ENCODE assay signal across 18 cellular contexts in genomic region chr11:70133771-70134170, GRCh38. TPM values are rescaled to one million over a fixed set of nuclear protein-coding genes. Genes with fewer than 3 reads are reported as not detected.
DNase-seq lines count a peak whose midpoint lies in the region; ATAC-seq and TF ChIP-seq lines count a peak whose summit lies in the region.
"Had no signal": no experiment of that assay in that cellular context is flagged by ENCODE, and none has a peak within 500 bp of the region (broad histone marks: within the 10 kb centered on the region; RNA-seq: fewer than 3 reads in every experiment).

No MANE protein-coding gene starts in this region.

- H3K4me1 ChIP-seq in BLaER1 treated with 17β-estradiol and CSF1 and Interleukin-3, amounts not matched to agents 10 nM and 100 nM = peaks cover 5 to 47% (median 42%) of the 10 kb centered on the region in 10 experiments; a peak in 18 of 20 replicates
- H3K4me1 ChIP-seq in ascending aorta (peaks cover 10 to 30% of the 10 kb centered on the region in 2 donors), gastrocnemius medialis (no peaks in the 10 kb centered on the region), tibial artery (peaks cover 0 to 34% (median 20%) of the 10 kb centered on the region in 4 donors)

- peak overlapping the region in 1 of 11 experiments; percentile 7; a peak in 3 of 22 replicates for H3K27ac ChIP-seq in BLaER1 treated with 17β-estradiol and CSF1 and Interleukin-3, amounts not matched to agents 10 nM and 100 nM
- H3K27ac ChIP-seq in ascending aorta = peak overlapping the region; percentile 66 to 75
- H3K27ac ChIP-seq in gastrocnemius medialis = peak overlapping the region in 3 of 4 donors; percentile 1 to 52 (median 39)
- peak overlapping the region; percentile 69 to 80 for H3K27ac ChIP-seq in tibial artery

- no peak for TF ChIP-seq CTCF in ascending aorta (IDR thresholded peaks at IDR 0.05)
- TF ChIP-seq CTCF in gastrocnemius medialis (IDR thresholded peaks at IDR 0.05 in 4 of 5, conservative IDR thresholded peaks at IDR 0.05 in 1 of 5) = no peak
- no peak for TF ChIP-seq CTCF in tibial artery (IDR thresholded peaks at IDR 0.05)

- in situ Hi-C loops in gastrocnemius medialis (cut with MboI; ENCODE audit: low sequenced_read_pairs in 4 of 4) = no loop called here

- DNase-seq in ascending aorta (ENCODE audit: low spot score in 2 of 2) = no peak
- DNase-seq in gastrocnemius medialis = no peak
- no peak for DNase-seq in tibial artery
- no peak for DNase-seq in cerebellar nuclear complex (lab: John Stamatoyannopoulos, UW)
- DNase-seq in left colon = no peak
- no peak for DNase-seq in NCI-H82 treated with DMSO at 0.1 percent for 48 hours (lab: John Stamatoyannopoulos, UW; ENCODE audit: unreplicated experiment)
- DNase-seq: CD4-positive, alpha-beta T cell; CD8-positive, alpha-beta memory T cell; DMS 273 treated with DMSO at 0.1 percent for 48 hours; DMS79; EL; GDM1; GOT3; H7; HCEC 1CT had no signal

- no peaks in the 10 kb centered on the region for H3K36me3 ChIP-seq in BLaER1 treated with 17β-estradiol and CSF1 and Interleukin-3, amounts not matched to agents 10 nM and 100 nM
- peaks cover 43 to 55% of the 10 kb centered on the region in 2 donors for H3K36me3 ChIP-seq in ascending aorta
- no peaks in the 10 kb centered on the region for H3K36me3 ChIP-seq in gastrocnemius medialis
- H3K36me3 ChIP-seq in tibial artery = peaks cover 0 to 81% (median 21%) of the 10 kb centered on the region in 3 donors

- no peak for TF ChIP-seq POLR2A in gastrocnemius medialis (IDR thresholded peaks at IDR 0.05)

- no peak overlapping the region for H3K9ac ChIP-seq in BLaER1 treated with 17β-estradiol and CSF1 and Interleukin-3, amounts not matched to agents 10 nM and 100 nM

- intact Hi-C loops in ascending aorta (cut with DNase I) = no loop called here
- intact Hi-C loops in gastrocnemius medialis (cut with DNase I; ENCODE audit: low total_unique reads) = no loop called here
- intact Hi-C loops in tibial artery (cut with DNase I; ENCODE audit: low total_unique reads) = no loop called here
- intact Hi-C loops in left colon (cut with DNase I, micrococcal nuclease) = no loop called here

- no peaks in the 10 kb centered on the region for H3K9me3 ChIP-seq in BLaER1 treated with 17β-estradiol and CSF1 and Interleukin-3, amounts not matched to agents 10 nM and 100 nM (replicated peaks in 1 of 11)
- H3K9me3 ChIP-seq in ascending aorta = no peaks in the 10 kb centered on the region
- no peaks in the 10 kb centered on the region for H3K9me3 ChIP-seq in gastrocnemius medialis
- H3K9me3 ChIP-seq in tibial artery = no peaks in the 10 kb centered on the region

- no peak overlapping the region for H3K4me3 ChIP-seq in BLaER1 treated with 17β-estradiol and CSF1 and Interleukin-3, amounts not matched to agents 10 nM and 100 nM
- H3K4me3 ChIP-seq in ascending aorta (no peak overlapping the region), gastrocnemius medialis (no peak overlapping the region), tibial artery (no peak overlapping the region)
- H3K4me3 ChIP-seq: GM12878 had no signal

- H3K27me3 ChIP-seq in BLaER1 treated with 17β-estradiol and CSF1 and Interleukin-3, amounts not matched to agents 10 nM and 100 nM = peaks cover 0 to 14% (median 0%) of the 10 kb centered on the region in 11 experiments; a peak in 2 of 22 replicates
- H3K27me3 ChIP-seq in ascending aorta = no peaks in the 10 kb centered on the region
- H3K27me3 ChIP-seq in gastrocnemius medialis = no peaks in the 10 kb centered on the region
- no peaks in the 10 kb centered on the region for H3K27me3 ChIP-seq in tibial artery

- ATAC-seq in gastrocnemius medialis (no peak), GM19324 (IDR thresholded peaks at IDR 0.05; ENCODE audit: low FRiP score, unreplicated experiment) (no peak), left colon (no peak)
- ATAC-seq: GM12878 had no signal

- H3K4me2 ChIP-seq in BLaER1 treated with 17β-estradiol and CSF1 and Interleukin-3, amounts not matched to agents 10 nM and 100 nM = peak overlapping the region; percentile 5 to 84 (median 76); a peak in 19 of 22 replicates

- peaks cover 0 to 8% (median 0%) of the 10 kb centered on the region in 11 experiments; a peak in 1 of 22 replicates for H4K20me1 ChIP-seq in BLaER1 treated with 17β-estradiol and CSF1 and Interleukin-3, amounts not matched to agents 10 nM and 100 nM

RNA-seq across cellular contexts. Expression of gene ANO1, which starts 55.7 kb away (rescaled TPM):
- total RNA-seq in ascending aorta (244 TPM), gastrocnemius medialis (1 to 10 TPM; 2.3 to 9.2 (median 4.2) TPM), left colon (10 to 100 TPM; 15.9 to 25.6 TPM)
- total RNA-seq: CD4-positive, alpha-beta T cell; CD8-positive, alpha-beta memory T cell had no signal
